ENCODE assay signal across 1 cellular context in genomic region chr5:148385094-148385493, GRCh38.
TF ChIP-seq lines count a peak whose summit lies in the region.

No MANE protein-coding gene starts in this region.

TF ChIP-seq in IMR-90, 13 proteins besides CTCF, POLR2A, EP300 and RAD21 (continued from another document):
- TF ChIP-seq SMC3 (IDR thresholded peaks at IDR 0.05; ENCODE audit: low read depth, low read length) = no peak
- TF ChIP-seq RFX5 (IDR thresholded peaks at IDR 0.05; ENCODE audit: low read depth, low read length) = no peak
- TF ChIP-seq FOS (IDR thresholded peaks at IDR 0.05; ENCODE audit: low read depth, low read length) = no peak
- TF ChIP-seq RCOR1 (IDR thresholded peaks at IDR 0.05; ENCODE audit: insufficient replicate concordance, low read length) = no peak
- no peak for TF ChIP-seq MAZ (IDR thresholded peaks at IDR 0.05; ENCODE audit: borderline replicate concordance, low read depth, low read length)
- no peak for TF ChIP-seq CEBPB (IDR thresholded peaks at IDR 0.05; ENCODE audit: low read depth, low read length)
- TF ChIP-seq, protein P1, sequence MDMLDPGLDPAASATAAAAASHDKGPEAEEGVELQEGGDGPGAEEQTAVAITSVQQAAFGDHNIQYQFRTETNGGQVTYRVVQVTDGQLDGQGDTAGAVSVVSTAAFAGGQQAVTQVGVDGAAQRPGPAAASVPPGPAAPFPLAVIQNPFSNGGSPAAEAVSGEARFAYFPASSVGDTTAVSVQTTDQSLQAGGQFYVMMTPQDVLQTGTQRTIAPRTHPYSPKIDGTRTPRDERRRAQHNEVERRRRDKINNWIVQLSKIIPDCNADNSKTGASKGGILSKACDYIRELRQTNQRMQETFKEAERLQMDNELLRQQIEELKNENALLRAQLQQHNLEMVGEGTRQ (IDR thresholded peaks at IDR 0.05; ENCODE audit: low read depth, low read length) = no peak
- TF ChIP-seq MAFK (IDR thresholded peaks at IDR 0.05; ENCODE audit: low read depth, low read length) = no peak
TF ChIP-seq in IMR-90: peak in this region for 0.
